Comparison of ENCODE assay signal across 18 cellular contexts in genomic region chr7:107065929-107066247, GRCh38.
"Had no signal": no experiment of that assay in that cellular context is flagged by ENCODE, and none has a peak within 500 bp of the region (broad histone marks: within the 10 kb centered on the region; RNA-seq: fewer than 3 reads in every experiment).

No MANE protein-coding gene starts in this region.

- H3K4me1 Mint-ChIP-seq: activated naive CD4-positive, alpha-beta T cell treated with anti-CD3 and anti-CD28 coated beads, Interleukin-2, amount 50 U/mL, for 24 hours; naive thymus-derived CD8-positive, alpha-beta T cell had no signal

- H3K4me3 Mint-ChIP-seq: activated CD4-positive, alpha-beta T cell treated with anti-CD3 and anti-CD28 coated beads, Interleukin-2, amount 10 ng/mL, durations not matched to agents 7 days and 5 days; activated CD8-positive, alpha-beta T cell treated with anti-CD3 and anti-CD28 coated beads, Interleukin-2, amount 10 ng/mL, durations not matched to agents 7 days and 5 days; activated naive CD4-positive, alpha-beta T cell treated with anti-CD3 and anti-CD28 coated beads, Interleukin-2, amount 50 U/mL, for 24 hours; brain; mesothelial cell of epicardium; stimulated activated memory B cell treated with anti-CD40 and anti-IgM and Interleukin-4, amounts not matched to agents 10 μg/mL and 1 μg/mL and 100 μg/mL, for 72 hours; T-helper 17 cell had no signal

- H3K27ac Mint-ChIP-seq: activated CD4-positive, alpha-beta T cell treated with anti-CD3 and anti-CD28 coated beads, Interleukin-2, amount 10 ng/mL, durations not matched to agents 7 days and 5 days; activated CD8-positive, alpha-beta T cell treated with anti-CD3 and anti-CD28 coated beads, Interleukin-2, amount 10 ng/mL, durations not matched to agents 7 days and 5 days; activated naive CD4-positive, alpha-beta T cell treated with anti-CD3 and anti-CD28 coated beads, Interleukin-2, amount 50 U/mL, for 24 hours; brain; mesothelial cell of epicardium; naive thymus-derived CD8-positive, alpha-beta T cell; stimulated activated memory B cell treated with anti-CD40 and anti-IgM and Interleukin-4, amounts not matched to agents 10 μg/mL and 1 μg/mL and 100 μg/mL, for 72 hours; T-helper 17 cell had no signal

- ATAC-seq: activated CD8-positive, alpha-beta T cell treated with anti-CD3 and anti-CD28 coated beads, Interleukin-2, amount 10 ng/mL, durations not matched to agents 7 days and 5 days; left lobe of liver; naive thymus-derived CD8-positive, alpha-beta T cell; sciatic nerve; stimulated activated memory B cell treated with anti-CD40 and anti-IgM and Interleukin-4, amounts not matched to agents 10 μg/mL and 1 μg/mL and 100 μg/mL, for 72 hours; T-helper 17 cell had no signal

- DNase-seq: activated CD4-positive, alpha-beta T cell treated with anti-CD3 and anti-CD28 coated beads, Interleukin-2, amount 10 ng/mL, durations not matched to agents 7 days and 5 days; activated CD4-positive, CD25-positive, alpha-beta regulatory T cell treated with anti-CD3 and anti-CD28 coated beads, Interleukin-2, amount 50 U/mL, for 72 hours; activated CD8-positive, alpha-beta T cell treated with anti-CD3 and anti-CD28 coated beads, Interleukin-2, amount 10 ng/mL, durations not matched to agents 7 days and 5 days; activated gamma-delta T cell treated with Interleukin-2 at 50 U/mL for 16 hours; aorta; central memory CD4-positive, alpha-beta T cell; mammary epithelial cell; naive thymus-derived CD8-positive, alpha-beta T cell; small intestine; stomach; T-helper 17 cell; upper lobe of left lung had no signal

- H3K4me3 ChIP-seq: upper lobe of left lung had no signal

- H3K36me3 Mint-ChIP-seq: activated naive CD4-positive, alpha-beta T cell treated with anti-CD3 and anti-CD28 coated beads, Interleukin-2, amount 50 U/mL, for 24 hours; mesothelial cell of epicardium; stimulated activated memory B cell treated with anti-CD40 and anti-IgM and Interleukin-4, amounts not matched to agents 10 μg/mL and 1 μg/mL and 100 μg/mL, for 72 hours had no signal

- H3K9me3 Mint-ChIP-seq: activated CD4-positive, alpha-beta T cell treated with anti-CD3 and anti-CD28 coated beads, Interleukin-2, amount 10 ng/mL, durations not matched to agents 7 days and 5 days; activated naive CD4-positive, alpha-beta T cell treated with anti-CD3 and anti-CD28 coated beads, Interleukin-2, amount 50 U/mL, for 24 hours; brain; naive thymus-derived CD8-positive, alpha-beta T cell; stimulated activated memory B cell treated with anti-CD40 and anti-IgM and Interleukin-4, amounts not matched to agents 10 μg/mL and 1 μg/mL and 100 μg/mL, for 72 hours had no signal

- H3K27me3 ChIP-seq: stomach, upper lobe of left lung had no signal

- H3K27me3 Mint-ChIP-seq: brain; naive thymus-derived CD8-positive, alpha-beta T cell had no signal

- H3K36me3 ChIP-seq: stomach, upper lobe of left lung had no signal

- H3K27ac ChIP-seq: upper lobe of left lung had no signal

- H3K9me3 ChIP-seq: stomach, upper lobe of left lung had no signal
